ENCODE assay signal across 8 cellular contexts in the genomic region with DNA sequence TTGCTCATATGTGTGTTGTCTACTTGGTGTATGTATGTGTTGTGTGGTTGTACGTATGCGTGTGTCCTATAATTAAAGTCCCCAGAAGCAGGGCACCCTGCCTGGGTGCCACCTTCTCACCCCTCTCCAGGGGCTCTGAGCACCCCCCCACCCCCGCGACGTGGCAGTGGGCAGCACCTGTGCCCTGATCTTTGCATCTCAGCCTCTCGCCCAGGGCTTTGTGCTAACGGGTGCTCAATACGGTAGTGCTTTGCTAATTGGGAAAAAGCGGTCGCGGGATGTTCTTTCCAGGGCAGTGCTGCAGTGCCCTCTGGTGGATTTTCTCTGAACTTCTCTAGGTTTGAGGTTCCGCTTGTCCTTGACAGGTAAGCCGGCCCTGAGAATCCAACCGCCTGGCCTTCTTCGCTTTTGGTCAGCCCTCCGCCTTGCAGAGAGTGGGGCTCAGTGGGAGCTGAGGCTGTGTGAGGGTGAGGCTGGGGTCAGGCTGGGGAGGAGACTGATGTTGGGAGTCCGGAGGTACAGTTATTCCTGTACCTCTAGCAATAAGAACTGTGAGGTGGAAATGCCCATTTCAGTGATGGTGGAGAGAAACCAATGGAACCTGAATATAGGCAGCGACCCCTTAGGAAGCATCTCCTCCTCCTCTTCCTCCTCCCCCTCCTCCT. TPM values are rescaled to one million over a fixed set of nuclear protein-coding genes. Genes with fewer than 3 reads are reported as not detected.
A peak's percentile ranks its signal among the peaks of the same experiment; 100 is the strongest.
DNase-seq lines count a peak whose midpoint lies in the region; ATAC-seq and TF ChIP-seq lines count a peak whose summit lies in the region.

No MANE protein-coding gene starts in this region.

- H3K9me3 Mint-ChIP-seq in CD14-positive monocyte = no peaks in the 10 kb centered on the region

- DNase-seq in CD14-positive monocyte (ENCODE audit: low spot score) = peak; percentile 64
- DNase-seq in NCI-H1694 (lab: John Stamatoyannopoulos, UW) = peak; percentile 91
- DNase-seq in SW480 (ENCODE audit: low spot score) = peak; percentile 86
- DNase-seq in adrenal gland = peak; percentile 75 to 90 (median 82)
- peak; percentile 49 for DNase-seq in left ventricle myocardium inferior
- DNase-seq in sciatic nerve (ENCODE audit: low spot score) = peak; percentile 82

- H3K4me1 ChIP-seq in adrenal gland (replicated peaks in 1 of 2) (peaks cover 0 to 5% of the 10 kb centered on the region in 2 donors), left ventricle myocardium inferior (peaks cover 3% of the 10 kb centered on the region)

- H3K27me3 Mint-ChIP-seq in CD14-positive monocyte (ENCODE audit: low read depth in 3 of 3) = peaks cover 5 to 38% (median 30%) of the 10 kb centered on the region in 3 donors

- H3K4me3 Mint-ChIP-seq in CD14-positive monocyte = no peak overlapping the region

- H3K27me3 ChIP-seq in adrenal gland = peaks cover 5% of the 10 kb centered on the region
- H3K27me3 ChIP-seq in left ventricle myocardium inferior (ENCODE audit: low read depth) = peaks cover 61% of the 10 kb centered on the region

- ATAC-seq in GM21737 (IDR thresholded peaks at IDR 0.05; ENCODE audit: unreplicated experiment) (peak; percentile 58), sciatic nerve (peak; percentile 68), GM18519 (IDR thresholded peaks at IDR 0.05; ENCODE audit: low FRiP score, unreplicated experiment) (no peak)

- H3K27ac ChIP-seq in adrenal gland = no peak overlapping the region
- no peak overlapping the region for H3K27ac ChIP-seq in left ventricle myocardium inferior (replicated peaks)

- H3K4me3 ChIP-seq in adrenal gland = no peak overlapping the region
- no peak overlapping the region for H3K4me3 ChIP-seq in left ventricle myocardium inferior

- H3K36me3 ChIP-seq in adrenal gland (replicated peaks in 1 of 2) (no peaks in the 10 kb centered on the region), left ventricle myocardium inferior (no peaks in the 10 kb centered on the region)

- TF ChIP-seq CTCF in CD14-positive monocyte (IDR thresholded peaks at IDR 0.05) (peak; percentile 82), adrenal gland (IDR thresholded peaks at IDR 0.05) (peak; percentile 88 to 95 (median 91)), left ventricle myocardium inferior (IDR thresholded peaks at IDR 0.05; ENCODE audit: borderline replicate concordance) (peak; percentile 96)

- H3K4me1 Mint-ChIP-seq in CD14-positive monocyte = peaks cover 37% of the 10 kb centered on the region

- peak overlapping the region in 1 of 7 donors; percentile 25 for H3K27ac Mint-ChIP-seq in CD14-positive monocyte

- intact Hi-C loops in CD14-positive monocyte (cut with micrococcal nuclease) = loop anchor here (2.0 kb wide), 3 partner anchors 127 to 177 kb away; no protein-coding TSS in a partner anchor
- intact Hi-C loops in adrenal gland (cut with DNase I) = loop anchor here (5.0 to 10.0 kb wide), 4 partner anchors 127 to 649 kb away; partner anchors contain the start of gene THPO (in 1 of the 2)
- intact Hi-C loops in left ventricle myocardium inferior (cut with micrococcal nuclease) = loop anchor here (5.0 kb wide), 1 partner anchor 172 kb away; no protein-coding TSS in a partner anchor
- intact Hi-C loops in sciatic nerve (cut with DNase I) = loop anchor here (10.0 kb wide), 1 partner anchor 169 kb away; the partner anchor contains the start of gene THPO

- H3K9me3 ChIP-seq in adrenal gland (replicated peaks in 1 of 3) = no peaks in the 10 kb centered on the region
- H3K9me3 ChIP-seq in left ventricle myocardium inferior (replicated peaks) = no peaks in the 10 kb centered on the region

- WGBS in adrenal gland, 4 donors = 2 to 10% (median 8%) methylated on average over 7 to 18 of the region's 18 CpGs

- no peak for TF ChIP-seq POLR2A in adrenal gland (IDR thresholded peaks at IDR 0.05)

- no peaks in the 10 kb centered on the region for H3K36me3 Mint-ChIP-seq in CD14-positive monocyte

RNA-seq across cellular contexts. Expression of gene EPHB3, which starts 17.6 kb away (rescaled TPM):
- polyA plus RNA-seq in CD14-positive monocyte = 1 to 10 TPM in 1 of 2 donors, under 1 TPM in 1; 0.80 to 1.2 TPM
- 1 to 10 TPM in 5 of 8 donors, under 1 TPM in 3; 0.52 to 3.1 (median 1.3) TPM for total RNA-seq in adrenal gland
- 1 to 10 TPM in 2 of 3 donors, under 1 TPM in 1; 0.29 to 1.2 (median 1.0) TPM for polyA plus RNA-seq in adrenal gland
- total RNA-seq in left ventricle myocardium inferior = 5.0 TPM
- 15.2 TPM for total RNA-seq in sciatic nerve
